21 cellular contexts compared by ENCODE assay signal in the genomic region with DNA sequence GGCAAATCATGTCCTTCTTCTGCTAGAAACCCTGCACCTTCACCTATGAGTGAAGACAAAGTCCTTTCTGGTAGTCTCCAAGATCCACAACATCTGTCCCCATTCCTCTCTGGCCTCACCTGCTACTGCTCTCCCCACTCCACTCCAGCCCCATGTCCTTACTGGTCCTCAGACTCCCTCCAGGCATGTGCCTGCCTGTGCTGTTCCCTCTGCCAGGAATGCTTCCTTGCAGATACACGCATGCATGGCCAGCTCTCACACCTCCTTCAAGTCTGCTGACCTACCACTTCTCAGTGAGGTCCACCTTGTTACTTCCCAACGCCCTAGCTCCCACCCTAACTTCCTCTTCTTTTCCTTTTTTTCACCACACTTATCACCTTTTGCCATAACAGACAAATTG. TPM values are rescaled to one million over a fixed set of nuclear protein-coding genes. Genes with fewer than 3 reads are reported as not detected.
DNase-seq lines count a peak whose midpoint lies in the region; ATAC-seq, FAIRE-seq and TF ChIP-seq lines count a peak whose summit lies in the region.
"Had no signal": no experiment of that assay in that cellular context is flagged by ENCODE, and none has a peak within 500 bp of the region (broad histone marks: within the 10 kb centered on the region; RNA-seq: fewer than 3 reads in every experiment).

No MANE protein-coding gene starts in this region.

- no peaks in the 10 kb centered on the region for H4K20me1 ChIP-seq in DND-41 (ENCODE audit: insufficient read depth, low read length)

- intact Hi-C loops in right cardiac atrium (cut with DNase I): loop anchor here in 3 of 4 donors (5.0 to 10.0 kb wide), 2 partner anchors 101 to 179 kb away; no protein-coding TSS in a partner anchor
- intact Hi-C loops in left ventricle myocardium inferior (cut with micrococcal nuclease): no loop called here

- H3K4me2 ChIP-seq in DND-41 (ENCODE audit: insufficient read depth, low read length): no peak overlapping the region
- H3K4me2 ChIP-seq: A549, BLaER1, GM23338 had no signal

- H3K4me1 ChIP-seq in right cardiac atrium (ENCODE audit: control insufficient read depth, insufficient read depth, low read length) (no peaks in the 10 kb centered on the region), left ventricle myocardium inferior (peaks cover 17% of the 10 kb centered on the region), DND-41 (ENCODE audit: insufficient read depth, low read length) (no peaks in the 10 kb centered on the region)
- H3K4me1 ChIP-seq: Caco-2 had no signal

- H3K9me3 ChIP-seq in right cardiac atrium (ENCODE audit: control insufficient read depth, low read length) (no peaks in the 10 kb centered on the region), left ventricle myocardium inferior (replicated peaks) (no peaks in the 10 kb centered on the region), DND-41 (ENCODE audit: insufficient read depth, low read length, severe bottlenecking) (no peaks in the 10 kb centered on the region)
- H3K9me3 ChIP-seq: A549, BLaER1, Caco-2 had no signal

- H2AFZ ChIP-seq in DND-41 (ENCODE audit: low read depth, low read length): no peak overlapping the region
- H2AFZ ChIP-seq: GM23338 had no signal

- WGBS in right cardiac atrium: 55% methylated on average over 2 of the region's 2 CpGs

- no peak overlapping the region for H3K9ac ChIP-seq in DND-41 (ENCODE audit: low read depth, low read length)
- H3K9ac ChIP-seq: BLaER1 had no signal

- no peak for DNase-seq in right cardiac atrium
- no peak for DNase-seq in left ventricle myocardium inferior
- no peak for DNase-seq in DND-41
- peak; percentile 66 for DNase-seq in bronchial epithelial cell (ENCODE audit: low read depth)
- DNase-seq in NOMO-1 treated with dmso at 0.1 percent for 144 hours (lab: John Stamatoyannopoulos, UW; ENCODE audit: unreplicated experiment): no peak
- no peak for DNase-seq in SHP77 treated with DMSO at 0.1 percent for 48 hours (lab: John Stamatoyannopoulos, UW)
- DNase-seq: 8988T; Caco-2; CD4-positive, CD25-positive, alpha-beta regulatory T cell; CD8-positive, alpha-beta T cell; DMS153; EL; GDM1; H9 had no signal

- H3K27me3 ChIP-seq in right cardiac atrium (ENCODE audit: control insufficient read depth, insufficient read depth) (no peaks in the 10 kb centered on the region), left ventricle myocardium inferior (ENCODE audit: low read depth) (no peaks in the 10 kb centered on the region), DND-41 (ENCODE audit: insufficient read depth, low read length, poor library complexity) (no peaks in the 10 kb centered on the region), bronchial epithelial cell (ENCODE audit: control insufficient read depth, insufficient read depth, low read length) (no peaks in the 10 kb centered on the region)
- H3K27me3 ChIP-seq: BLaER1 had no signal

- H3K79me2 ChIP-seq in DND-41 (ENCODE audit: insufficient read depth, low read length): no peaks in the 10 kb centered on the region

- H3K4me3 ChIP-seq in right cardiac atrium (ENCODE audit: low read length) (no peak overlapping the region), left ventricle myocardium inferior (no peak overlapping the region), DND-41 (ENCODE audit: low read depth in 1 of 2, low read length in 2 of 2) (no peak overlapping the region), bronchial epithelial cell (ENCODE audit: low read depth, low read length) (no peak overlapping the region)
- H3K4me3 ChIP-seq: A549, BLaER1, GM12878, GM23338 had no signal

- TF ChIP-seq CTCF in left ventricle myocardium inferior (IDR thresholded peaks at IDR 0.05; ENCODE audit: borderline replicate concordance) (no peak), DND-41 (IDR thresholded peaks at IDR 0.05; ENCODE audit: borderline replicate concordance, extremely low read depth, low read length, poor library complexity, severe bottlenecking) (no peak), bronchial epithelial cell (IDR thresholded peaks at IDR 0.05; ENCODE audit: insufficient read depth, low read length, severe bottlenecking) (no peak)

- FAIRE-seq in bronchial epithelial cell (lab: Jason Lieb, UNC): no peak
- FAIRE-seq: A549, GM12878, GM19239 had no signal

- ATAC-seq in right cardiac atrium: peak; percentile 39 to 57
- no peak for ATAC-seq in DND-41 (ENCODE audit: insufficient read depth, low read depth)
- ATAC-seq in HG03175 (IDR thresholded peaks at IDR 0.05; ENCODE audit: unreplicated experiment): no peak
- ATAC-seq: CD8-positive, alpha-beta T cell; GM12878; GM23338 had no signal

- H3K36me3 ChIP-seq in left ventricle myocardium inferior (peaks cover 4% of the 10 kb centered on the region), DND-41 (ENCODE audit: insufficient read depth, low read length) (peaks cover 90% of the 10 kb centered on the region), bronchial epithelial cell (ENCODE audit: control insufficient read depth, insufficient read depth, low read length) (peaks cover 2% of the 10 kb centered on the region)

- H3K27ac ChIP-seq in right cardiac atrium (ENCODE audit: low read length) (no peak overlapping the region), left ventricle myocardium inferior (replicated peaks) (no peak overlapping the region), DND-41 (ENCODE audit: low read length) (peak overlapping the region; percentile 9; the same call in 1 of the 2 replicates)
- H3K27ac ChIP-seq: A549, BLaER1, C4-2B had no signal

RNA-seq across cellular contexts. Expression of gene HMGB2, which starts 18.1 kb away (rescaled TPM):
- 10 to 100 TPM; 26.3 to 53.4 (median 44.3) TPM for total RNA-seq in right cardiac atrium
- 98.3 TPM for polyA plus RNA-seq in right cardiac atrium
- 39.4 TPM for total RNA-seq in left ventricle myocardium inferior
- total RNA-seq in bronchial epithelial cell: 27.9 and 53.8 TPM in 2 replicates

RNA-seq across cellular contexts. Expression of gene SAP30, which starts 54.7 kb away (rescaled TPM):
- total RNA-seq in right cardiac atrium: 10 to 100 TPM; 18.8 to 23.7 (median 20.8) TPM
- polyA plus RNA-seq in right cardiac atrium: 20.0 TPM
- total RNA-seq in left ventricle myocardium inferior: 16.5 TPM
- total RNA-seq in bronchial epithelial cell: 5.9 and 11.1 TPM in 2 replicates

Comparison
In these comparisons a context has a peak if more than half of its experiments do, and no peak if none do; other contexts are left out.
1. ATAC-seq: peak in right cardiac atrium (2 of 2); none in DND-41 (single experiment) and HG03175 (single experiment).